In genomic region chr5:119470105-119470763, GRCh38 we compare ENCODE assay signal across 10 cellular contexts. TPM values are rescaled to one million over a fixed set of nuclear protein-coding genes. Genes with fewer than 3 reads are reported as not detected.
DNase-seq lines count a peak whose midpoint lies in the region; ATAC-seq lines count a peak whose summit lies in the region.
"Had no signal": no experiment of that assay in that cellular context is flagged by ENCODE, and none has a peak within 500 bp of the region (broad histone marks: within the 10 kb centered on the region; RNA-seq: fewer than 3 reads in every experiment).

No MANE protein-coding gene starts in this region.

- peaks cover 4% of the 10 kb centered on the region for H3K4me1 ChIP-seq in CD4-positive, alpha-beta memory T cell (ENCODE audit: insufficient read depth, low read length)

- H3K4me3 Mint-ChIP-seq in CD4-positive, alpha-beta memory T cell = no peak overlapping the region
- H3K4me3 Mint-ChIP-seq: brain had no signal

- peaks cover 13 to 27% (median 20%) of the 10 kb centered on the region in 4 donors for H3K4me1 Mint-ChIP-seq in CD4-positive, alpha-beta memory T cell

- H3K27ac Mint-ChIP-seq in CD4-positive, alpha-beta memory T cell = peak overlapping the region in 1 of 7 donors; percentile 27
- H3K27ac Mint-ChIP-seq: brain had no signal

- intact Hi-C loops in CD4-positive, alpha-beta memory T cell (cut with micrococcal nuclease) = no loop called here

- peaks cover 59 to 75% of the 10 kb centered on the region in 2 donors for H3K36me3 Mint-ChIP-seq in CD4-positive, alpha-beta memory T cell

- no peak overlapping the region for H3K27ac ChIP-seq in CD4-positive, alpha-beta memory T cell (ENCODE audit: low read depth, low read length)
- H3K27ac ChIP-seq: KMS-11 had no signal

- DNase-seq in CD1c-positive myeloid dendritic cell (ENCODE audit: extremely low spot score) (peak; percentile 28), NCI-H69 (lab: John Stamatoyannopoulos, UW) (peak; percentile 12), globus pallidus (ENCODE audit: low spot score) (no peak), cerebellum (ENCODE audit: low spot score) (no peak)
- DNase-seq in CD4-positive, alpha-beta memory T cell = no peak
- no peak for DNase-seq in activated T-cell treated with anti-CD3 and anti-CD28 coated beads, Interleukin-2, amount 50 U/mL, for 1 hour

- no peak overlapping the region for H3K4me3 ChIP-seq in CD4-positive, alpha-beta memory T cell (ENCODE audit: low read length in 2 of 2)

- no peaks in the 10 kb centered on the region for H3K36me3 ChIP-seq in CD4-positive, alpha-beta memory T cell (ENCODE audit: insufficient read depth, low read length)

- H3K27me3 Mint-ChIP-seq in CD4-positive, alpha-beta memory T cell = no peaks in the 10 kb centered on the region
- H3K27me3 Mint-ChIP-seq: brain had no signal

- peaks cover 3 to 35% (median 21%) of the 10 kb centered on the region in 8 donors for H3K9me3 Mint-ChIP-seq in CD4-positive, alpha-beta memory T cell

- POLR2A ChIA-PET in CD4-positive, alpha-beta memory T cell (lab: Charles Lee; ENCODE audit: partially characterized antibody) = no interaction called here

- ATAC-seq in GM19043 (IDR thresholded peaks at IDR 0.05; ENCODE audit: low read depth, unreplicated experiment) (peak; percentile 38), HG02798 (IDR thresholded peaks at IDR 0.05; ENCODE audit: poor library complexity, unreplicated experiment) (peak; percentile 77)

- H3K27me3 ChIP-seq in CD4-positive, alpha-beta memory T cell (ENCODE audit: insufficient read depth, low read length) = no peaks in the 10 kb centered on the region

- CTCF ChIA-PET in CD4-positive, alpha-beta memory T cell (lab: Charles Lee; ENCODE audit: partially characterized antibody) = interaction anchor here (1.0 to 1.1 kb wide), 3 partner anchors 8 to 41 kb away, joined by 3 read pairs; no protein-coding TSS in a partner anchor

- no peaks in the 10 kb centered on the region for H3K9me3 ChIP-seq in CD4-positive, alpha-beta memory T cell (ENCODE audit: control insufficient read depth in 1 of 2, low read length in 2 of 2)

RNA-seq across cellular contexts. Expression of gene HSD17B4, which starts 17.9 kb away (rescaled TPM):
- 149 TPM for total RNA-seq in cerebellum
- 10 to 100 TPM; 60.2 to 79.1 TPM for total RNA-seq in CD4-positive, alpha-beta memory T cell
- 10 to 100 TPM; 52.8 to 73.4 TPM for polyA plus RNA-seq in CD4-positive, alpha-beta memory T cell

Comparison
In these comparisons a context has a peak if more than half of its experiments do, and no peak if none do; other contexts are left out.
1. DNase-seq: peak in CD1c-positive myeloid dendritic cell (single experiment) and NCI-H69 (single experiment); none in globus pallidus (single experiment), cerebellum (single experiment), CD4-positive, alpha-beta memory T cell (0 of 5) and activated T-cell treated with anti-CD3 and anti-CD28 coated beads, Interleukin-2, amount 50 U/mL, for 1 hour (single experiment).